ENCODE assay signal across 8 cellular contexts in genomic region chr3:22887664-22888291, GRCh38.
DNase-seq lines count a peak whose midpoint lies in the region; ATAC-seq, FAIRE-seq and TF ChIP-seq lines count a peak whose summit lies in the region.

No MANE protein-coding gene starts in this region.

- POLR2A ChIA-PET in AG04450 (lab: Yijun Ruan, JAX) = no interaction called here

- H3K27me3 Mint-ChIP-seq in neural crest cell (ENCODE audit: low read depth) = peaks cover 3% of the 10 kb centered on the region
- H3K27me3 Mint-ChIP-seq in natural killer cell treated with Interleukin-12 subunit alpha and Interleukin-12 subunit beta and Interleukin-15 and Interleukin-18, amount 100 ng/mL, for 72 hours = no peaks in the 10 kb centered on the region

- CTCF ChIA-PET in AG04450 (lab: Charles Lee) = interaction anchor here (1.1 to 1.7 kb wide), 2 partner anchors 15 to 28 kb away, joined by 4 read pairs; no protein-coding TSS in a partner anchor

- no peaks in the 10 kb centered on the region for H3K36me3 Mint-ChIP-seq in neural crest cell (ENCODE audit: low read depth)
- H3K36me3 Mint-ChIP-seq in natural killer cell treated with Interleukin-12 subunit alpha and Interleukin-12 subunit beta and Interleukin-15 and Interleukin-18, amount 100 ng/mL, for 72 hours = no peaks in the 10 kb centered on the region

- no peaks in the 10 kb centered on the region for H3K9me3 ChIP-seq in AG04450 (ENCODE audit: control insufficient read depth, insufficient read depth, low read length)

- TF ChIP-seq CTCF in AG04450 (IDR thresholded peaks at IDR 0.05; ENCODE audit: low read depth, low read length) = peak; percentile 59
- peak; percentile 55 for TF ChIP-seq CTCF in NB4 (IDR thresholded peaks at IDR 0.05; ENCODE audit: low read depth, low read length)
- peak; percentile 16 for TF ChIP-seq CTCF in coronary artery (IDR thresholded peaks at IDR 0.05)
- peak; percentile 78 for TF ChIP-seq CTCF in neural crest cell (conservative IDR thresholded peaks at IDR 0.05)
- no peak for TF ChIP-seq CTCF in omental fat pad (IDR thresholded peaks at IDR 0.05)

- DNase-seq in AG04450 (ENCODE audit: low read depth, low spot score) = no peak
- DNase-seq in GM12892 (ENCODE audit: insufficient read length) = no peak
- peak; percentile 49 for DNase-seq in NB4 (ENCODE audit: low read depth)
- DNase-seq in coronary artery (ENCODE audit: low spot score) = no peak
- no peak for DNase-seq in neural crest cell (ENCODE audit: low read depth, low spot score)
- DNase-seq in omental fat pad (ENCODE audit: low spot score) = no peak
- DNase-seq in natural killer cell treated with Interleukin-12 subunit alpha and Interleukin-12 subunit beta and Interleukin-15 and Interleukin-18, amount 100 ng/mL, for 72 hours (ENCODE audit: low spot score) = no peak
- no peak for DNase-seq in NCI-H2196 (lab: John Stamatoyannopoulos, UW; ENCODE audit: unreplicated experiment)

- no peak for ATAC-seq in omental fat pad (ENCODE audit: low FRiP score)
- no peak for ATAC-seq in natural killer cell treated with Interleukin-12 subunit alpha and Interleukin-12 subunit beta and Interleukin-15 and Interleukin-18, amount 100 ng/mL, for 72 hours

- FAIRE-seq in GM12892 (lab: Jason Lieb, UNC) = peak; percentile 73

- H3K4me3 ChIP-seq in AG04450 (ENCODE audit: low read depth, low read length) (no peak overlapping the region), NB4 (ENCODE audit: low read depth, low read length) (no peak overlapping the region), coronary artery (no peak overlapping the region)

- H3K4me3 Mint-ChIP-seq in neural crest cell = no peak overlapping the region
- no peak overlapping the region for H3K4me3 Mint-ChIP-seq in natural killer cell treated with Interleukin-12 subunit alpha and Interleukin-12 subunit beta and Interleukin-15 and Interleukin-18, amount 100 ng/mL, for 72 hours

- no peaks in the 10 kb centered on the region for H3K4me1 Mint-ChIP-seq in neural crest cell
- H3K4me1 Mint-ChIP-seq in natural killer cell treated with Interleukin-12 subunit alpha and Interleukin-12 subunit beta and Interleukin-15 and Interleukin-18, amount 100 ng/mL, for 72 hours (ENCODE audit: low read depth in 2 of 2) = no peaks in the 10 kb centered on the region

- H3K27me3 ChIP-seq in AG04450 (ENCODE audit: control insufficient read depth, insufficient read depth, low read length) = no peaks in the 10 kb centered on the region

- TF ChIP-seq POLR2A in GM12892 (IDR thresholded peaks at IDR 0.05; ENCODE audit: low read depth, low read length) = no peak
- no peak for TF ChIP-seq POLR2A in NB4 (IDR thresholded peaks at IDR 0.05; ENCODE audit: extremely low read depth, insufficient read length)

- H3K9me3 Mint-ChIP-seq in neural crest cell = no peaks in the 10 kb centered on the region
- H3K9me3 Mint-ChIP-seq in natural killer cell treated with Interleukin-12 subunit alpha and Interleukin-12 subunit beta and Interleukin-15 and Interleukin-18, amount 100 ng/mL, for 72 hours = peaks cover 8% of the 10 kb centered on the region

- H3K27ac Mint-ChIP-seq in neural crest cell (ENCODE audit: unreplicated experiment) = no peak overlapping the region
- H3K27ac Mint-ChIP-seq in natural killer cell treated with Interleukin-12 subunit alpha and Interleukin-12 subunit beta and Interleukin-15 and Interleukin-18, amount 100 ng/mL, for 72 hours = no peak overlapping the region

- H3K27ac ChIP-seq in AG04450 (ENCODE audit: low read depth, low read length) (no peak overlapping the region), coronary artery (no peak overlapping the region)

Comparison
In these comparisons a context has a peak if more than half of its experiments do, and no peak if none do; other contexts are left out.
1. CTCF ChIP-seq: peak in AG04450 (single experiment), NB4 (single experiment), coronary artery (single experiment) and neural crest cell (single experiment); none in omental fat pad (0 of 3).